15 cellular contexts compared by ENCODE assay signal in genomic region chr12:96448287-96448686, GRCh38. TPM values are rescaled to one million over a fixed set of nuclear protein-coding genes. Genes with fewer than 3 reads are reported as not detected.
DNase-seq lines count a peak whose midpoint lies in the region; ATAC-seq and TF ChIP-seq lines count a peak whose summit lies in the region.
"Had no signal": no experiment of that assay in that cellular context is flagged by ENCODE, and none has a peak within 500 bp of the region (broad histone marks: within the 10 kb centered on the region; RNA-seq: fewer than 3 reads in every experiment).

No MANE protein-coding gene starts in this region.

- H3K27me3 ChIP-seq in naive thymus-derived CD4-positive, alpha-beta T cell (ENCODE audit: control insufficient read depth in 2 of 2, insufficient read depth in 2 of 2, low read length in 2 of 2), result no peaks in the 10 kb centered on the region

- H3K9me3 Mint-ChIP-seq in naive thymus-derived CD4-positive, alpha-beta T cell, result peaks cover 0 to 5% (median 0%) of the 10 kb centered on the region in 11 donors
- no peaks in the 10 kb centered on the region for H3K9me3 Mint-ChIP-seq in T-cell

- TF ChIP-seq CTCF in cardiac fibroblast (IDR thresholded peaks at IDR 0.05; ENCODE audit: low read depth, low read length), result no peak

- CTCF ChIA-PET in naive thymus-derived CD4-positive, alpha-beta T cell (lab: Charles Lee), result interaction anchor here (1.7 kb wide), 1 partner anchor 41 kb away, joined by 7 read pairs; the partner anchor contains the start of gene CFAP54
- CTCF ChIA-PET in T-cell (lab: Charles Lee), result interaction anchor here (0.6 to 1.2 kb wide), 5 partner anchors 9 to 69 kb away, joined by 3 to 7 read pairs (median 5); partner anchors contain the start of gene CFAP54 (in 1 of the 2)

- intact Hi-C loops in naive thymus-derived CD4-positive, alpha-beta T cell (cut with micrococcal nuclease), result loop anchor here in 1 of 2 donors (5.0 kb wide), 1 partner anchor 241 kb away; no protein-coding TSS in a partner anchor

- H3K27ac ChIP-seq in naive thymus-derived CD4-positive, alpha-beta T cell (ENCODE audit: low read depth, low read length), result no peak overlapping the region
- H3K27ac ChIP-seq: coronary artery, thoracic aorta had no signal

- no peak overlapping the region for H3K4me3 Mint-ChIP-seq in naive thymus-derived CD4-positive, alpha-beta T cell
- H3K4me3 Mint-ChIP-seq in T-cell, result no peak overlapping the region

- H3K9me3 ChIP-seq in naive thymus-derived CD4-positive, alpha-beta T cell (ENCODE audit: control insufficient read depth in 2 of 3, low read length in 3 of 3), result no peaks in the 10 kb centered on the region
- H3K9me3 ChIP-seq: thoracic aorta had no signal

- peaks cover 0 to 12% (median 0%) of the 10 kb centered on the region in 5 donors for H3K36me3 Mint-ChIP-seq in naive thymus-derived CD4-positive, alpha-beta T cell
- no peaks in the 10 kb centered on the region for H3K36me3 Mint-ChIP-seq in T-cell

- peaks cover 20 to 23% of the 10 kb centered on the region in 2 donors for H3K4me1 ChIP-seq in naive thymus-derived CD4-positive, alpha-beta T cell (ENCODE audit: control insufficient read depth in 2 of 2, insufficient read depth in 2 of 2, low read length in 2 of 2)

- no peak for ATAC-seq in naive thymus-derived CD4-positive, alpha-beta T cell
- ATAC-seq in T-cell (replicated peaks in 1 of 4) (no peak), GM19467 (IDR thresholded peaks at IDR 0.05; ENCODE audit: unreplicated experiment) (no peak)
- ATAC-seq: GM12878, left cardiac atrium had no signal

- H3K27me3 Mint-ChIP-seq in naive thymus-derived CD4-positive, alpha-beta T cell, result no peaks in the 10 kb centered on the region
- no peaks in the 10 kb centered on the region for H3K27me3 Mint-ChIP-seq in T-cell

- no peaks in the 10 kb centered on the region for H3K36me3 ChIP-seq in naive thymus-derived CD4-positive, alpha-beta T cell (ENCODE audit: control insufficient read depth in 2 of 3, insufficient read depth in 3 of 3, low read length in 3 of 3)
- H3K36me3 ChIP-seq: thoracic aorta had no signal

- DNase-seq in Daoy (ENCODE audit: low read depth) (peak; percentile 64), LoVo (ENCODE audit: low spot score) (peak; percentile 12), cardiac fibroblast (ENCODE audit: low read depth in 2 of 2) (peak; percentile 46 to 94), T-cell (no peak), NCI-H2171 treated with DMSO at 0.1 percent for 48 hours (lab: John Stamatoyannopoulos, UW) (no peak), iPS-NIHi11 (ENCODE audit: low spot score) (no peak)
- no peak for DNase-seq in naive thymus-derived CD4-positive, alpha-beta T cell
- DNase-seq: activated naive CD4-positive, alpha-beta T cell treated with anti-CD3 and anti-CD28 coated beads, Interleukin-2, amount 50 U/mL, for 16 hours; left cardiac atrium; NCI-H1092; NCI-H524 had no signal

- peak overlapping the region in 6 of 9 donors; percentile 6 to 96 (median 39) for H3K27ac Mint-ChIP-seq in naive thymus-derived CD4-positive, alpha-beta T cell
- H3K27ac Mint-ChIP-seq in T-cell, result no peak overlapping the region

- POLR2A ChIA-PET in naive thymus-derived CD4-positive, alpha-beta T cell (lab: Charles Lee), result interaction anchor here (0.9 to 1.1 kb wide), 2 partner anchors 48 to 64 kb away, joined by 3 to 4 read pairs; partner anchors contain the start of gene CDK17
- POLR2A ChIA-PET in T-cell (lab: Charles Lee), result interaction anchor here in 1 of 2 donors (0.6 kb wide), 1 partner anchor 13 kb away, joined by 4 read pairs; no protein-coding TSS in a partner anchor

- peaks cover 15 to 41% (median 32%) of the 10 kb centered on the region in 7 donors for H3K4me1 Mint-ChIP-seq in naive thymus-derived CD4-positive, alpha-beta T cell
- peaks cover 27 to 33% (median 31%) of the 10 kb centered on the region in 3 donors for H3K4me1 Mint-ChIP-seq in T-cell

- H3K4me3 ChIP-seq in cardiac fibroblast (replicated peaks in 1 of 2; ENCODE audit: low read depth in 2 of 2, low read length in 2 of 2), result no peak overlapping the region
- H3K4me3 ChIP-seq in naive thymus-derived CD4-positive, alpha-beta T cell (ENCODE audit: low read length), result no peak overlapping the region
- H3K4me3 ChIP-seq: coronary artery, GM12878, thoracic aorta had no signal

RNA-seq across cellular contexts. Expression of gene CFAP54, which starts 41.1 kb away (rescaled TPM):
- 0.51 and 0.80 TPM in 2 replicates for total RNA-seq in Daoy (2014; rRNA removed; shearing (Covaris generic))
- under 1 TPM; 0.22 to 0.93 (median 0.30) TPM for total RNA-seq in naive thymus-derived CD4-positive, alpha-beta T cell
- under 1 TPM in 1 of 2 donors, not detected in 1; 0.07 TPM for polyA plus RNA-seq in naive thymus-derived CD4-positive, alpha-beta T cell
- total RNA-seq in T-cell, result under 1 TPM; 0.47 to 0.95 (median 0.90) TPM

RNA-seq across cellular contexts. Expression of gene CDK17, which starts 48.0 kb away (rescaled TPM):
- 16.9 and 36.3 TPM in 2 replicates for total RNA-seq in Daoy (2014; rRNA removed; shearing (Covaris generic))
- total RNA-seq in naive thymus-derived CD4-positive, alpha-beta T cell, result 100 to 1,000 TPM in 2 of 5 experiments, 10 to 100 TPM in 3; 39.7 to 112 (median 67.9) TPM
- 10 to 100 TPM; 30.0 to 50.8 TPM for polyA plus RNA-seq in naive thymus-derived CD4-positive, alpha-beta T cell
- total RNA-seq in T-cell, result 100 to 1,000 TPM in 1 of 5 donors, 10 to 100 TPM in 4; 56.4 to 114 (median 72.2) TPM

Comparison
In these comparisons a context has a peak if more than half of its experiments do, and no peak if none do; other contexts are left out.
1. DNase-seq: peak in Daoy (single experiment), LoVo (single experiment) and cardiac fibroblast (2 of 2); none in naive thymus-derived CD4-positive, alpha-beta T cell (0 of 9), T-cell (0 of 34), NCI-H2171 treated with DMSO at 0.1 percent for 48 hours (single experiment) and iPS-NIHi11 (single experiment).
2. H3K27ac Mint-ChIP-seq: peak in naive thymus-derived CD4-positive, alpha-beta T cell (6 of 9); none in T-cell (0 of 2).